In genomic region chr16:31453255-31454204, GRCh38 we compare ENCODE assay signal across 8 cellular contexts. TPM values are rescaled to one million over a fixed set of nuclear protein-coding genes. Genes with fewer than 3 reads are reported as not detected.
DNase-seq lines count a peak whose midpoint lies in the region; ATAC-seq lines count a peak whose summit lies in the region.

No MANE protein-coding gene starts in this region.

- no peaks in the 10 kb centered on the region for H3K27me3 Mint-ChIP-seq in activated naive CD8-positive, alpha-beta T cell treated with anti-CD3 and anti-CD28 coated beads, Interleukin-2, amount 50 U/mL, for 24 hours
- H3K27me3 Mint-ChIP-seq in immature natural killer cell (ENCODE audit: low read depth in 3 of 3), result peaks cover 0 to 6% (median 1%) of the 10 kb centered on the region in 3 donors

- no peaks in the 10 kb centered on the region for H3K9me3 ChIP-seq in subcutaneous abdominal adipose tissue (ENCODE audit: control insufficient read depth in 5 of 5, low read length in 5 of 5)

- peaks cover 21% of the 10 kb centered on the region for H3K36me3 Mint-ChIP-seq in activated naive CD8-positive, alpha-beta T cell treated with anti-CD3 and anti-CD28 coated beads, Interleukin-2, amount 50 U/mL, for 24 hours (ENCODE audit: low read depth)
- peaks cover 0 to 3% (median 0%) of the 10 kb centered on the region in 3 donors for H3K36me3 Mint-ChIP-seq in immature natural killer cell

- H3K27ac ChIP-seq in subcutaneous abdominal adipose tissue (ENCODE audit: low read depth, low read length), result peak overlapping the region; percentile 67

- ATAC-seq in activated naive CD8-positive, alpha-beta T cell treated with anti-CD3 and anti-CD28 coated beads, Interleukin-2, amount 50 U/mL, for 24 hours, result no peak
- ATAC-seq in HG03432 (IDR thresholded peaks at IDR 0.05; ENCODE audit: unreplicated experiment), result no peak
- ATAC-seq in HG03025 (IDR thresholded peaks at IDR 0.05; ENCODE audit: low FRiP score, unreplicated experiment), result no peak
- no peak for ATAC-seq in HG03521 (IDR thresholded peaks at IDR 0.05; ENCODE audit: unreplicated experiment)

- H3K9me3 Mint-ChIP-seq in activated naive CD8-positive, alpha-beta T cell treated with anti-CD3 and anti-CD28 coated beads, Interleukin-2, amount 50 U/mL, for 24 hours, result no peaks in the 10 kb centered on the region
- H3K9me3 Mint-ChIP-seq in immature natural killer cell, result no peaks in the 10 kb centered on the region

- peaks cover 0 to 3% (median 0%) of the 10 kb centered on the region in 5 donors for H3K36me3 ChIP-seq in subcutaneous abdominal adipose tissue (ENCODE audit: control insufficient read depth in 5 of 5, insufficient read depth in 5 of 5, low read length in 5 of 5)

- no peak overlapping the region for H3K4me3 Mint-ChIP-seq in activated naive CD8-positive, alpha-beta T cell treated with anti-CD3 and anti-CD28 coated beads, Interleukin-2, amount 50 U/mL, for 24 hours
- H3K4me3 Mint-ChIP-seq in immature natural killer cell, result peak overlapping the region in 1 of 5 donors; percentile 24

- peak; percentile 53 for DNase-seq in LHCN-M2 (ENCODE audit: low read depth)
- DNase-seq in activated naive CD8-positive, alpha-beta T cell treated with anti-CD3 and anti-CD28 coated beads, Interleukin-2, amount 50 U/mL, for 24 hours, result no peak
- no peak for DNase-seq in immature natural killer cell
- no peak for DNase-seq in NCI-H526 treated with DMSO at 0.1 percent for 48 hours (lab: John Stamatoyannopoulos, UW)

- H3K4me1 Mint-ChIP-seq in activated naive CD8-positive, alpha-beta T cell treated with anti-CD3 and anti-CD28 coated beads, Interleukin-2, amount 50 U/mL, for 24 hours, result peaks cover 46% of the 10 kb centered on the region
- peaks cover 51 to 60% of the 10 kb centered on the region in 2 donors for H3K4me1 Mint-ChIP-seq in immature natural killer cell

- peaks cover 21 to 67% (median 54%) of the 10 kb centered on the region in 5 donors for H3K4me1 ChIP-seq in subcutaneous abdominal adipose tissue (ENCODE audit: control insufficient read depth in 5 of 5, insufficient read depth in 5 of 5, low read length in 5 of 5)

- H3K4me3 ChIP-seq in subcutaneous abdominal adipose tissue (ENCODE audit: low read depth in 1 of 5, low read length in 5 of 5), result peak overlapping the region in 4 of 5 donors; percentile 2 to 54 (median 38)

- peak overlapping the region in 2 of 5 donors; percentile 38 to 49 for H3K9ac ChIP-seq in subcutaneous abdominal adipose tissue (ENCODE audit: low read length in 5 of 5)

- no peaks in the 10 kb centered on the region for H3K27me3 ChIP-seq in subcutaneous abdominal adipose tissue (ENCODE audit: control insufficient read depth in 5 of 5, insufficient read depth in 4 of 5, low read length in 5 of 5)

- H3K27ac Mint-ChIP-seq in activated naive CD8-positive, alpha-beta T cell treated with anti-CD3 and anti-CD28 coated beads, Interleukin-2, amount 50 U/mL, for 24 hours, result peak overlapping the region; percentile 4
- peak overlapping the region in 4 of 6 donors; percentile 37 to 53 (median 42) for H3K27ac Mint-ChIP-seq in immature natural killer cell

RNA-seq across cellular contexts. Expression of gene ARMC5, which starts 5.8 kb away (rescaled TPM):
- 16.5 and 17.1 TPM in 2 replicates for total RNA-seq in LHCN-M2 (2014; rRNA removed)
- 5.9 TPM for polyA plus RNA-seq in LHCN-M2 (2012)
- polyA plus RNA-seq in immature natural killer cell, result 10 to 100 TPM; 11.1 to 16.2 (median 14.2) TPM

RNA-seq across cellular contexts. Expression of gene ZNF843, which starts 10.9 kb away (rescaled TPM):
- total RNA-seq in LHCN-M2 (2014; rRNA removed), result 0.45 and 1.4 TPM in 2 replicates
- 1.2 TPM for polyA plus RNA-seq in LHCN-M2 (2012)
- polyA plus RNA-seq in immature natural killer cell, result under 1 TPM in 2 of 3 donors, not detected in 1; 0.10 to 0.17 TPM

RNA-seq across cellular contexts. Expression of gene TGFB1I1, which starts 18.4 kb away (rescaled TPM):
- total RNA-seq in LHCN-M2 (2014; rRNA removed), result 53.9 and 55.6 TPM in 2 replicates
- 111 TPM for polyA plus RNA-seq in LHCN-M2 (2012)
- polyA plus RNA-seq in immature natural killer cell, result under 1 TPM in 2 of 3 donors, not detected in 1; 0.32 to 0.53 TPM

RNA-seq across cellular contexts. Expression of gene COX6A2, which starts 25.4 kb away (rescaled TPM):
- not detected in 2 replicates for total RNA-seq in LHCN-M2 (2014; rRNA removed)
- 1.1 TPM for polyA plus RNA-seq in LHCN-M2 (2012)
- polyA plus RNA-seq in immature natural killer cell, result 1 to 10 TPM in 2 of 3 donors, not detected in 1; 1.5 to 1.8 TPM

RNA-seq across cellular contexts. Expression of gene SLC5A2, which starts 29.4 kb away (rescaled TPM):
- total RNA-seq in LHCN-M2 (2014; rRNA removed), result not detected in 2 replicates
- 2.5 TPM for polyA plus RNA-seq in LHCN-M2 (2012)
- polyA plus RNA-seq in immature natural killer cell, result 1 to 10 TPM in 1 of 3 donors, under 1 TPM in 1, not detected in 1; 0.72 to 1.9 TPM
